Comparison of ENCODE assay signal across 8 cellular contexts in the genomic region with DNA sequence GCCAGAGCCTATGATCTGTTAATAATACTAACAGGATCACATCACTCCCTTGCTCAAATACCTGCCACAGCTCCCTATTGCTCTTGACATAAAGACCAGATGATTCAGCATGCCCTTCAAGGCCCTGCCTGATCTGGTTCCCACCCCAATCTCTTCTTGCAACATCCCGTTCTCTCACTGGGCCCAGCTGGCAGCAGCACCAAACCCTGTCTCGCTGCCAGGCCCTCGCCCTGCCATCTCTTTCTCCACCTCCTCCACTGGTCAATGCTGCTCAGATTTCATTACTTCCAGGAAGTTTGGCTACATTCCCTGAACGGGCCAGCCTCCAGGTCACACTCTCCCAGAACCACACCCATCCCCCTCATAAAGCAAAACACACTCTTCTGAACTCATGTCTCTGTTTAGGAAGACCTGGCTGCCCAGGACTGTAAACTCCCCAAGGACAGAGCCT. TPM values are rescaled to one million over a fixed set of nuclear protein-coding genes. Genes with fewer than 3 reads are reported as not detected.
A peak's percentile ranks its signal among the peaks of the same experiment; 100 is the strongest.
DNase-seq lines count a peak whose midpoint lies in the region; ATAC-seq and TF ChIP-seq lines count a peak whose summit lies in the region.

No MANE protein-coding gene starts in this region.

- intact Hi-C loops in PC-9 (cut with micrococcal nuclease; ENCODE audit: unreplicated experiment), result no loop called here
- intact Hi-C loops in prostate gland (cut with DNase I), result no loop called here

- H4K20me1 ChIP-seq in PC-9 (ENCODE audit: insufficient read depth), result no peaks in the 10 kb centered on the region

- 10% methylated on average over 4 of the region's 4 CpGs for WGBS in prostate gland

- no peak for TF ChIP-seq POLR2A in prostate gland (IDR thresholded peaks at IDR 0.05)

- H3K4me2 ChIP-seq in PC-9, result peak overlapping the region; percentile 50

- H3K27me3 ChIP-seq in PC-9 (ENCODE audit: insufficient read depth, low read depth), result no peaks in the 10 kb centered on the region
- no peaks in the 10 kb centered on the region for H3K27me3 ChIP-seq in prostate gland (replicated peaks; ENCODE audit: insufficient read depth)

- H3K9me3 ChIP-seq in PC-9 (ENCODE audit: insufficient read depth, low read depth) (no peaks in the 10 kb centered on the region), prostate gland (no peaks in the 10 kb centered on the region)

- CTCF ChIA-PET in PC-9 (lab: Charles Lee), result no interaction called here

- H3K36me3 ChIP-seq in PC-9 (ENCODE audit: low read depth) (no peaks in the 10 kb centered on the region), prostate gland (no peaks in the 10 kb centered on the region)

- TF ChIP-seq CTCF in PC-9 (conservative IDR thresholded peaks at IDR 0.05) (no peak), prostate gland (IDR thresholded peaks at IDR 0.05) (peak in 1 of 4 experiments; percentile 7)

- H3K79me2 ChIP-seq in PC-9 (ENCODE audit: low read depth), result no peaks in the 10 kb centered on the region

- POLR2A ChIA-PET in PC-9 (lab: Charles Lee; ENCODE audit: unreplicated experiment), result interaction anchor here (0.6 to 0.7 kb wide), 6 partner anchors 60 to 650 kb away, joined by 3 to 6 read pairs (median 4); a partner anchor contains a TSS

- BruUV-seq in PC-9 (replicated peaks; lab: Mats Ljungman, UMichigan), result no TSS peak

- H3K4me1 ChIP-seq in PC-9 (replicated peaks; ENCODE audit: insufficient read depth) (peaks cover 17% of the 10 kb centered on the region), prostate gland (replicated peaks) (peaks cover 13% of the 10 kb centered on the region)

- no peak overlapping the region for H3K4me3 ChIP-seq in PC-9
- no peak overlapping the region for H3K4me3 ChIP-seq in prostate gland

- no peak for ATAC-seq in HG02759 (IDR thresholded peaks at IDR 0.05; ENCODE audit: unreplicated experiment)

- H2AFZ ChIP-seq in PC-9, result no peak overlapping the region

- H3K9me2 ChIP-seq in PC-9 (ENCODE audit: insufficient read depth), result no peaks in the 10 kb centered on the region; the same call in 1 of the 2 replicates

- H3K27ac ChIP-seq in PC-9 (peak overlapping the region; percentile 35), prostate gland (peak overlapping the region; percentile 72 to 82)

- H3F3A ChIP-seq in PC-9 (ENCODE audit: insufficient read depth, low read depth), result peaks cover 22% of the 10 kb centered on the region; the same call in 1 of the 2 replicates

- DNase-seq in DMS79 treated with DMSO at 0.1 percent for 48 hours (lab: John Stamatoyannopoulos, UW) (peak; percentile 55), PC-9 (peak; percentile 89 to 95), fibroblast of the conjunctiva (ENCODE audit: low read depth) (peak; percentile 98), prostate gland (ENCODE audit: low spot score) (peak; percentile 97), NCI-H1694 (lab: John Stamatoyannopoulos, UW) (no peak), 8988T (no peak), NOMO-1 (lab: John Stamatoyannopoulos, UW; ENCODE audit: unreplicated experiment in 2 of 2) (no peak)

RNA-seq across cellular contexts. Expression of a gene that starts 8.6 kb away (rescaled TPM):
- total RNA-seq in PC-9 (2021) (69.7 and 70.5 TPM in 2 replicates), prostate gland (10 to 100 TPM; 71.8 to 92.0 TPM)

RNA-seq across cellular contexts. Expression of a gene that starts 16.9 kb away (rescaled TPM):
- total RNA-seq in PC-9 (2021), result 20.7 and 33.6 TPM in 2 replicates
- total RNA-seq in prostate gland, result 10 to 100 TPM; 11.0 to 11.2 TPM

RNA-seq across cellular contexts. Expression of a gene that starts 49.0 kb away (rescaled TPM):
- total RNA-seq in PC-9 (2021) (0.79 and 1.8 TPM in 2 replicates), prostate gland (10 to 100 TPM in 1 of 2 donors, 1 to 10 TPM in 1; 9.4 to 22.9 TPM)

RNA-seq across cellular contexts. Expression of a gene that starts 52.8 kb away (rescaled TPM):
- 49.5 and 53.6 TPM in 2 replicates for total RNA-seq in PC-9 (2021)
- 10 to 100 TPM; 35.1 to 49.0 TPM for total RNA-seq in prostate gland

Comparison
In these comparisons a context has a peak if more than half of its experiments do, and no peak if none do; other contexts are left out.
1. DNase-seq: peak in DMS79 treated with DMSO at 0.1 percent for 48 hours (single experiment), PC-9 (2 of 2), fibroblast of the conjunctiva (single experiment) and prostate gland (single experiment); none in NCI-H1694 (single experiment), 8988T (single experiment) and NOMO-1 (0 of 2).